Comparison of ENCODE assay signal across 8 cellular contexts in genomic region chr1:184982002-184982954, GRCh38. TPM values are rescaled to one million over a fixed set of nuclear protein-coding genes. Genes with fewer than 3 reads are reported as not detected.
A peak's percentile ranks its signal among the peaks of the same experiment; 100 is the strongest.
DNase-seq lines count a peak whose midpoint lies in the region; ATAC-seq, FAIRE-seq and TF ChIP-seq lines count a peak whose summit lies in the region.

No MANE protein-coding gene starts in this region.

- DNase-seq in A673 (ENCODE audit: low spot score) (peak; percentile 83), NCI-H2107 treated with DMSO at 0.1 percent for 48 hours (lab: John Stamatoyannopoulos, UW; ENCODE audit: unreplicated experiment) (peak; percentile 80), astrocyte of the spinal cord (ENCODE audit: low read depth, low spot score) (peak; percentile 74), iPS-NIHi7 (ENCODE audit: extremely low spot score) (peak; percentile 68)
- peak; percentile 50 to 66 for DNase-seq in stimulated activated CD4-positive, alpha-beta T cell treated with anti-CD3 and anti-CD28 coated beads, Interleukin-15, amount 100 ng/mL, for 48 hours (ENCODE audit: low read depth in 2 of 2)

- BruUV-seq in A673 (replicated peaks; lab: Mats Ljungman, UMichigan), result no TSS peak

- H3K4me3 ChIP-seq in A673 (ENCODE audit: low read depth, low read length, poor library complexity, severe bottlenecking) (no peak overlapping the region), astrocyte of the spinal cord (ENCODE audit: low read depth, low read length) (no peak overlapping the region)

- ATAC-seq in GM18519 (IDR thresholded peaks at IDR 0.05; ENCODE audit: low FRiP score, unreplicated experiment) (peak; percentile 87), HG02981 (IDR thresholded peaks at IDR 0.05; ENCODE audit: unreplicated experiment) (peak; percentile 99)

- H3K4me1 ChIP-seq in A673 (ENCODE audit: insufficient read depth, low read length, poor library complexity, severe bottlenecking), result no peaks in the 10 kb centered on the region

- POLR2A ChIA-PET in A673 (lab: Charles Lee; ENCODE audit: low non-redundant PET), result no interaction called here

- no peak overlapping the region for H3K27ac ChIP-seq in A673 (ENCODE audit: low read depth, low read length, poor library complexity, severe bottlenecking)

- in situ Hi-C loops in astrocyte of the spinal cord (cut with HindIII; ENCODE audit: low sequenced_read_pairs), result no loop called here

- H3K9me3 ChIP-seq in A673 (ENCODE audit: low read depth, low read length, poor library complexity, severe bottlenecking), result no peaks in the 10 kb centered on the region

- intact Hi-C loops in A673 (cut with micrococcal nuclease; ENCODE audit: unreplicated experiment), result loop anchor here (1.0 to 10.0 kb wide), 2 partner anchors 177 to 703 kb away; no protein-coding TSS in a partner anchor

- peak; percentile 93 for TF ChIP-seq CTCF in A673 (conservative IDR thresholded peaks at IDR 0.05; ENCODE audit: low read depth, low read length)
- peak; percentile 93 for TF ChIP-seq CTCF in astrocyte of the spinal cord (IDR thresholded peaks at IDR 0.05; ENCODE audit: low read depth, low read length)

- H3K36me3 ChIP-seq in A673 (ENCODE audit: insufficient read depth, low read length, poor library complexity, severe bottlenecking), result no peaks in the 10 kb centered on the region

- H3K27me3 ChIP-seq in A673 (replicated peaks; ENCODE audit: insufficient read depth, low read depth, low read length, poor library complexity), result no peaks in the 10 kb centered on the region

- peak; percentile 95 for FAIRE-seq in TTC549 (lab: Jason Lieb, UNC)

- CTCF ChIA-PET in A673 (lab: Charles Lee), result interaction anchor here (0.6 to 1.6 kb wide), 2 partner anchors 52 to 177 kb away, joined by 3 to 15 read pairs; no protein-coding TSS in a partner anchor

RNA-seq across cellular contexts. Expression of gene NIBAN1, which starts 8.0 kb away (rescaled TPM):
- total RNA-seq in A673 (2021), result 52.9 and 54.8 TPM in 2 replicates
